In genomic region chr2:191206613-191207471, GRCh38 we compare ENCODE assay signal across 13 cellular contexts. TPM values are rescaled to one million over a fixed set of nuclear protein-coding genes. Genes with fewer than 3 reads are reported as not detected.
DNase-seq lines count a peak whose midpoint lies in the region; ATAC-seq and TF ChIP-seq lines count a peak whose summit lies in the region.
"Had no signal": no experiment of that assay in that cellular context is flagged by ENCODE, and none has a peak within 500 bp of the region (broad histone marks: within the 10 kb centered on the region; RNA-seq: fewer than 3 reads in every experiment).

No MANE protein-coding gene starts in this region.

- WGBS in IMR-90 (ENCODE audit: extremely low coverage in 2 of 2, insufficient read length in 1 of 2), 2 experiments = 73% methylated on average over 5 of the region's 13 CpGs; no CpG with 5 or more reads in 1 of the 2 experiments

- CTCF ChIA-PET in IMR-90 (lab: Yijun Ruan, JAX) = interaction anchor here (1.5 kb wide), 2 partner anchors 12 to 294 kb away, joined by 4 to 6 read pairs; no protein-coding TSS in a partner anchor

- peak; percentile 57 to 60 for ATAC-seq in CD4-positive, CD25-positive, alpha-beta regulatory T cell (ENCODE audit: low read depth in 2 of 2)
- ATAC-seq in IMR-90 (ENCODE audit: low read depth) (no peak), lower lobe of right lung (peak; percentile 50 to 62), HG03460 (IDR thresholded peaks at IDR 0.05; ENCODE audit: unreplicated experiment) (no peak)
- peak; percentile 70 to 83 for ATAC-seq in activated T-cell treated with anti-CD3 and anti-CD28 coated beads, Interleukin-2, amount 50 U/mL, for 72 hours (replicated peaks in 1 of 2)
- ATAC-seq: stimulated activated memory B cell treated with anti-CD40 and anti-IgM and Interleukin-4, amounts not matched to agents 10 μg/mL and 1 μg/mL and 100 μg/mL, for 72 hours had no signal

- H3K9me3 Mint-ChIP-seq in CD4-positive, CD25-positive, alpha-beta regulatory T cell = peaks cover 0 to 8% (median 2%) of the 10 kb centered on the region in 7 donors
- H3K9me3 Mint-ChIP-seq in activated T-cell treated with anti-CD3 and anti-CD28 coated beads, Interleukin-2, amount 50 U/mL, for 72 hours = peaks cover 5 to 9% of the 10 kb centered on the region in 2 donors

- no TSS peak for BruUV-seq in IMR-90 (replicated peaks; lab: Mats Ljungman, UMichigan)

- peaks cover 1% of the 10 kb centered on the region for H3K27me3 ChIP-seq in CD4-positive, CD25-positive, alpha-beta regulatory T cell (ENCODE audit: control insufficient read depth, insufficient read depth, low read length)
- H3K27me3 ChIP-seq in IMR-90 (ENCODE audit: control insufficient read depth, insufficient read depth, low read length) (no peaks in the 10 kb centered on the region), lower lobe of right lung (ENCODE audit: low read depth) (no peaks in the 10 kb centered on the region)
- H3K27me3 ChIP-seq: BLaER1 treated with 17β-estradiol and CSF1 and Interleukin-3, amounts not matched to agents 10 nM and 100 nM had no signal

- H2AK5ac ChIP-seq in IMR-90 (ENCODE audit: low read depth, low read length) = peak overlapping the region; percentile 50

- H2BK5ac ChIP-seq in IMR-90 (ENCODE audit: low read depth, low read length, poor library complexity, severe bottlenecking) = no peak overlapping the region

- H3K27me3 Mint-ChIP-seq in CD4-positive, CD25-positive, alpha-beta regulatory T cell = peaks cover 4% of the 10 kb centered on the region
- no peaks in the 10 kb centered on the region for H3K27me3 Mint-ChIP-seq in activated T-cell treated with anti-CD3 and anti-CD28 coated beads, Interleukin-2, amount 50 U/mL, for 72 hours (ENCODE audit: low read depth)
- H3K27me3 Mint-ChIP-seq: stimulated activated memory B cell treated with anti-CD40 and anti-IgM and Interleukin-4, amounts not matched to agents 10 μg/mL and 1 μg/mL and 100 μg/mL, for 72 hours had no signal

- TF ChIP-seq RAD21 in IMR-90 (IDR thresholded peaks at IDR 0.05; ENCODE audit: low read length) = no peak

- intact Hi-C loops in IMR-90 (cut with micrococcal nuclease) (no loop called here), lower lobe of right lung (cut with DNase I) (no loop called here)

- no peak overlapping the region for H3K4me2 ChIP-seq in IMR-90 (ENCODE audit: low read depth, low read length)
- H3K4me2 ChIP-seq: BLaER1 treated with 17β-estradiol and CSF1 and Interleukin-3, amounts not matched to agents 10 nM and 100 nM had no signal

- in situ Hi-C loops in IMR-90 (cut with MboI; ENCODE audit: low sequenced_read_pairs) = no loop called here

- dilution Hi-C loops in IMR-90 (cut with HindIII; ENCODE audit: low sequenced_read_pairs, unreplicated experiment) = no loop called here

- H3K4me3 ChIP-seq in CD4-positive, CD25-positive, alpha-beta regulatory T cell (ENCODE audit: low read depth, low read length) = no peak overlapping the region
- H3K4me3 ChIP-seq in IMR-90 (ENCODE audit: insufficient read depth, low read depth, low read length) (no peak overlapping the region), lower lobe of right lung (no peak overlapping the region)
- H3K4me3 ChIP-seq: BLaER1 treated with 17β-estradiol and CSF1 and Interleukin-3, amounts not matched to agents 10 nM and 100 nM had no signal

- POLR2A ChIA-PET in IMR-90 (lab: Charles Lee; ENCODE audit: unreplicated experiment) = no interaction called here

- no peaks in the 10 kb centered on the region for H3K79me1 ChIP-seq in IMR-90 (ENCODE audit: low read depth in 1 of 2, low read length in 2 of 2)

- H3K27ac ChIP-seq in CD4-positive, CD25-positive, alpha-beta regulatory T cell (ENCODE audit: insufficient read depth, low read length, poor library complexity, severe bottlenecking) = no peak overlapping the region
- no peak overlapping the region for H3K27ac ChIP-seq in IMR-90 (ENCODE audit: insufficient read depth, low read length)
- no peak overlapping the region for H3K27ac ChIP-seq in lower lobe of right lung
- H3K27ac ChIP-seq: BLaER1 treated with 17β-estradiol and CSF1 and Interleukin-3, amounts not matched to agents 10 nM and 100 nM had no signal

- H3K56ac ChIP-seq in IMR-90 (ENCODE audit: extremely low read depth, insufficient read depth, low read length) = no peak overlapping the region

- H3K9me1 ChIP-seq in IMR-90 (ENCODE audit: insufficient read depth, low read length) = peaks cover 4% of the 10 kb centered on the region; the same call in 1 of the 2 replicates

- no peaks in the 10 kb centered on the region for H4K20me1 ChIP-seq in IMR-90 (ENCODE audit: insufficient read depth, low read length)
- H4K20me1 ChIP-seq: BLaER1 treated with 17β-estradiol and CSF1 and Interleukin-3, amounts not matched to agents 10 nM and 100 nM had no signal

- peaks cover 1 to 9% of the 10 kb centered on the region in 2 experiments for H3K9me3 ChIP-seq in CD4-positive, CD25-positive, alpha-beta regulatory T cell (ENCODE audit: control insufficient read depth in 2 of 2, low read length in 2 of 2)
- H3K9me3 ChIP-seq in IMR-90 (ENCODE audit: control insufficient read depth, insufficient read depth, low read length) (peaks cover 5% of the 10 kb centered on the region; the same call in 1 of the 2 replicates), lower lobe of right lung (peaks cover under 1% of the 10 kb centered on the region)

- DNase-seq in CD4-positive, CD25-positive, alpha-beta regulatory T cell = peak in 1 of 3 donors; percentile 44
- DNase-seq in IMR-90 = peak; percentile 17
- peak; percentile 23 to 39 for DNase-seq in activated T-cell treated with anti-CD3 and anti-CD28 coated beads, Interleukin-2, amount 50 U/mL, for 72 hours
- DNase-seq in lower lobe of right lung = no peak
- DNase-seq in mesenteric fat pad (ENCODE audit: low spot score) = no peak
- no peak for DNase-seq in inferior parietal cortex (ENCODE audit: extremely low spot score)
- no peak for DNase-seq in GDM1 (lab: John Stamatoyannopoulos, UW)
- DNase-seq: activated CD4-positive, alpha-beta T cell treated with anti-CD3 and anti-CD28 coated beads, Interleukin-2, amount 50 U/mL, for 48 hours; caudate nucleus; NCI-H1105 had no signal

- peak overlapping the region; percentile 71 for H3K4ac ChIP-seq in IMR-90 (ENCODE audit: low read depth, low read length)

- no peaks in the 10 kb centered on the region for H3K36me3 ChIP-seq in CD4-positive, CD25-positive, alpha-beta regulatory T cell (ENCODE audit: control insufficient read depth, insufficient read depth, low read length)
- H3K36me3 ChIP-seq in IMR-90 (ENCODE audit: control insufficient read depth, insufficient read depth, low read length) = no peaks in the 10 kb centered on the region
- no peaks in the 10 kb centered on the region for H3K36me3 ChIP-seq in lower lobe of right lung
- H3K36me3 ChIP-seq: BLaER1 treated with 17β-estradiol and CSF1 and Interleukin-3, amounts not matched to agents 10 nM and 100 nM had no signal

- H3K18ac ChIP-seq in IMR-90 (ENCODE audit: low read depth, low read length) = peak overlapping the region; percentile 24; the same call in 1 of the 2 replicates

- H3K27ac Mint-ChIP-seq in CD4-positive, CD25-positive, alpha-beta regulatory T cell = peak overlapping the region in 2 of 3 donors; percentile 16 to 47
- peak overlapping the region; percentile 38 for H3K27ac Mint-ChIP-seq in activated T-cell treated with anti-CD3 and anti-CD28 coated beads, Interleukin-2, amount 50 U/mL, for 72 hours
- H3K27ac Mint-ChIP-seq: stimulated activated memory B cell treated with anti-CD40 and anti-IgM and Interleukin-4, amounts not matched to agents 10 μg/mL and 1 μg/mL and 100 μg/mL, for 72 hours had no signal

- peak overlapping the region; percentile 87; the same call in 2 of the 3 replicates for H2BK15ac ChIP-seq in IMR-90 (ENCODE audit: low read depth, low read length)

- peak overlapping the region; percentile 1 to 22; a peak in 2 of 4 replicates for H4K8ac ChIP-seq in IMR-90 (ENCODE audit: low read depth in 2 of 2, low read length in 2 of 2)

- H3K36me3 Mint-ChIP-seq in CD4-positive, CD25-positive, alpha-beta regulatory T cell = no peaks in the 10 kb centered on the region
- H3K36me3 Mint-ChIP-seq in activated T-cell treated with anti-CD3 and anti-CD28 coated beads, Interleukin-2, amount 50 U/mL, for 72 hours (ENCODE audit: insufficient read depth in 2 of 2) = peaks cover 13 to 21% of the 10 kb centered on the region in 2 donors

- H2AK9ac ChIP-seq in IMR-90 (replicated peaks; ENCODE audit: low read depth, low read length, poor library complexity) = no peak overlapping the region

- peak overlapping the region; percentile 53 for H2BK120ac ChIP-seq in IMR-90 (ENCODE audit: low read depth, low read length)

- peak overlapping the region in 1 of 4 donors; percentile 8 for H3K4me3 Mint-ChIP-seq in CD4-positive, CD25-positive, alpha-beta regulatory T cell
- H3K4me3 Mint-ChIP-seq in activated T-cell treated with anti-CD3 and anti-CD28 coated beads, Interleukin-2, amount 50 U/mL, for 72 hours = peak overlapping the region; percentile 74 to 76
- H3K4me3 Mint-ChIP-seq: stimulated activated memory B cell treated with anti-CD40 and anti-IgM and Interleukin-4, amounts not matched to agents 10 μg/mL and 1 μg/mL and 100 μg/mL, for 72 hours had no signal

- peak overlapping the region; percentile 25 for H2AFZ ChIP-seq in IMR-90 (replicated peaks; ENCODE audit: low read length, poor library complexity)

- H3K4me1 ChIP-seq in CD4-positive, CD25-positive, alpha-beta regulatory T cell (ENCODE audit: control insufficient read depth, insufficient read depth, low read length, poor library complexity, severe bottlenecking) = peaks cover 6% of the 10 kb centered on the region
- H3K4me1 ChIP-seq in IMR-90 (ENCODE audit: control insufficient read depth, insufficient read depth, low read length) = peaks cover 9% of the 10 kb centered on the region
- H3K4me1 ChIP-seq in lower lobe of right lung = peaks cover 22% of the 10 kb centered on the region

- peaks cover 0 to 18% (median 10%) of the 10 kb centered on the region in 4 donors for H3K4me1 Mint-ChIP-seq in CD4-positive, CD25-positive, alpha-beta regulatory T cell
- peaks cover 47% of the 10 kb centered on the region for H3K4me1 Mint-ChIP-seq in activated T-cell treated with anti-CD3 and anti-CD28 coated beads, Interleukin-2, amount 50 U/mL, for 72 hours (ENCODE audit: low read depth)

- H3K14ac ChIP-seq in IMR-90 (replicated peaks; ENCODE audit: low read depth, low read length) = no peak overlapping the region; the same call in none of the 2 replicates

- H3K9ac ChIP-seq in IMR-90 (ENCODE audit: low read depth, low read length) = no peak overlapping the region
- H3K9ac ChIP-seq: BLaER1 treated with 17β-estradiol and CSF1 and Interleukin-3, amounts not matched to agents 10 nM and 100 nM had no signal

- TF ChIP-seq CTCF in IMR-90 (conservative IDR thresholded peaks at IDR 0.05; ENCODE audit: low read depth, low read length) = no peak
- no peak for TF ChIP-seq CTCF in lower lobe of right lung (IDR thresholded peaks at IDR 0.05)

- peak overlapping the region; percentile 45 for H4K5ac ChIP-seq in IMR-90 (ENCODE audit: low read depth, low read length)

- peak overlapping the region; percentile 63; the same call in 1 of the 2 replicates for H2BK20ac ChIP-seq in IMR-90 (ENCODE audit: low read depth, low read length)

- H3K23ac ChIP-seq in IMR-90 (ENCODE audit: low read depth, low read length) = no peak overlapping the region

- TF ChIP-seq POLR2A in IMR-90 (IDR thresholded peaks at IDR 0.05; ENCODE audit: low read depth, low read length) = no peak

- H4K91ac ChIP-seq in IMR-90 (ENCODE audit: insufficient read depth, low read depth, low read length) = peak overlapping the region; percentile 54

RNA-seq across cellular contexts. Expression of gene MYO1B, which starts 38.4 kb away (rescaled TPM):
- not detected for total RNA-seq in CD4-positive, CD25-positive, alpha-beta regulatory T cell
- not detected for polyA plus RNA-seq in CD4-positive, CD25-positive, alpha-beta regulatory T cell
- 116 and 167 TPM in 2 replicates for total RNA-seq in IMR-90 (2012; rRNA removed)
- 44.3 and 57.2 TPM in 2 replicates for polyA plus RNA-seq in IMR-90 (2012; rRNA removed)
- polyA plus RNA-seq in IMR-90 (2012; cell fraction: cytosol; rRNA removed) = 11.9 and 14.9 TPM in 2 replicates
- polyA plus RNA-seq in IMR-90 (2012; cell fraction: nucleus; rRNA removed; ENCODE audit: low replicate concordance) = 10.3 and 68.5 TPM in 2 replicates
- total RNA-seq in activated T-cell treated with anti-CD3 and anti-CD28 coated beads, Interleukin-2, amount 50 U/mL, for 72 hours = 10 to 100 TPM; 24.4 to 37.5 TPM
- 123 TPM for total RNA-seq in lower lobe of right lung
- 63.9 TPM for total RNA-seq in mesenteric fat pad

RNA-seq across cellular contexts. Expression of gene STAT4, which starts 56.0 kb away (rescaled TPM):
- total RNA-seq in CD4-positive, CD25-positive, alpha-beta regulatory T cell = 60.0 TPM
- 10 to 100 TPM; 22.7 to 31.2 (median 26.5) TPM for polyA plus RNA-seq in CD4-positive, CD25-positive, alpha-beta regulatory T cell
- total RNA-seq in IMR-90 (2012; rRNA removed) (0.28 and 0.36 TPM in 2 replicates), lower lobe of right lung (5.8 TPM), mesenteric fat pad (4.1 TPM)
- 0.47 and 0.48 TPM in 2 replicates for polyA plus RNA-seq in IMR-90 (2012; rRNA removed)
- polyA plus RNA-seq in IMR-90 (2012; cell fraction: cytosol; rRNA removed) = 0.07 and 0.08 TPM in 2 replicates
- 0.27 and 3.1 TPM in 2 replicates for polyA plus RNA-seq in IMR-90 (2012; cell fraction: nucleus; rRNA removed; ENCODE audit: low replicate concordance)
- total RNA-seq in activated T-cell treated with anti-CD3 and anti-CD28 coated beads, Interleukin-2, amount 50 U/mL, for 72 hours = 100 to 1,000 TPM; 104 to 125 TPM

Comparison
In these comparisons a context has a peak if more than half of its experiments do, and no peak if none do; other contexts are left out.
1. ATAC-seq: peak in CD4-positive, CD25-positive, alpha-beta regulatory T cell (2 of 2), activated T-cell treated with anti-CD3 and anti-CD28 coated beads, Interleukin-2, amount 50 U/mL, for 72 hours (2 of 2) and lower lobe of right lung (2 of 2); none in IMR-90 (single experiment) and HG03460 (single experiment).
2. DNase-seq: peak in IMR-90 (single experiment) and activated T-cell treated with anti-CD3 and anti-CD28 coated beads, Interleukin-2, amount 50 U/mL, for 72 hours (2 of 2); none in lower lobe of right lung (single experiment), mesenteric fat pad (single experiment), inferior parietal cortex (single experiment) and GDM1 (single experiment).
3. RNA of gene MYO1B, which starts 38.4 kb away (total RNA-seq): 123 TPM in lower lobe of right lung (single experiment), 116 to 167 TPM in IMR-90, 63.9 TPM in mesenteric fat pad (single experiment) and 24.4 to 37.5 TPM in activated T-cell treated with anti-CD3 and anti-CD28 coated beads, Interleukin-2, amount 50 U/mL, for 72 hours; not detected in CD4-positive, CD25-positive, alpha-beta regulatory T cell (single experiment); every median in the first group is over 10 times any median in the second.